ENCODE assay signal across 1 cellular context in the genomic region with DNA sequence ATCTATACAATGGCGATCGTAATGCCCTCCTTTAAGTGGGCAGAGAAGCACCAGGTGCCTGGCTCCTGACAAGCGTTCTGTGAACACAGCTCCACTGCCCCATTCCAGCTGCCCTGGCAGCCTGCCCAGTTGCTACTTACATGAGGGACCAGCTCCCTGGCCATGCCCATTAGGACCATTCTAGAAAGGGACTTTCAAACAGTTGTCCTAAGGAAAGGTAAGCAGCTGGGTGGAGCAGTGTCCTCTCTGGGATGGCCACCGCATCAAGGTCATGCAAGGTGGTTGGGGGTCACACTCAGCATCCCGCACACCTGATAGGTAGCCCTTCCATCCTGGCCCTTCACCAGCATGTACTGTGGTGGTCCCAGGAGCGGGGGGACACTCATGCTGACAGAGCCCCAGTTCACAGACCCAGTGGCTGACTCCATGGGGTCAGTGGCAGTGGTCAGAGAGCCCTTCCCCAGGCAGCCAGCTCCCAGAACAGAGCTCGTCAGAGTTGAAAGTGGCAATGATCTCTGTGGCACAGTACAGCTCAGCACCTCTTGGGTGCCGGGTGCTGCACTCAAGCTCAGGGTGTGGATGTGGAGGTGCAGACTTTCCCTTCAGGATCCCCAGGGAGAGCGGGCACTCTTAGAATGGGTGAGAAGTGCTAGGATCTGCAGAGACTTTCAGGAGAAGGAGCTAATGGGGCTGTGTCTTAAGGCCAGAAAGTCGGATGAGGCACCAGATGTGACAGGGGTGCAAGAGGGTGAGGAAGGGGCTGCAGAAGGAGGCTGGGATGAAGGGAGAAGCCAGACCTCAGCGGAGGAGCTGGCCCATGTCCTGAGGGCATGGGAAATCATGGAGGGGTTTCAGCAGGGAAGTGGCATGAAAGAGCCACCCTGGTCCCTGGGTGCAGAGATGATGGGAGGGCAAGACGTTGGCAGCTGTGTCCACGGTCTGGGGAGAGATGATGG.
TF ChIP-seq lines count a peak whose summit lies in the region.

No MANE protein-coding gene starts in this region.

TF ChIP-seq in WTC11, 78 proteins besides CTCF, POLR2A, EP300 and RAD21 (continued from another document):
- TF ChIP-seq, protein P1, sequence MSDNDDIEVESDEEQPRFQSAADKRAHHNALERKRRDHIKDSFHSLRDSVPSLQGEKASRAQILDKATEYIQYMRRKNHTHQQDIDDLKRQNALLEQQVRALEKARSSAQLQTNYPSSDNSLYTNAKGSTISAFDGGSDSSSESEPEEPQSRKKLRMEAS (CRISPR knock-in tag; IDR thresholded peaks at IDR 0.05): no peak
- no peak for TF ChIP-seq STAT6 (CRISPR knock-in tag; conservative IDR thresholded peaks at IDR 0.05; ENCODE audit: low read depth)
